In the genomic region with DNA sequence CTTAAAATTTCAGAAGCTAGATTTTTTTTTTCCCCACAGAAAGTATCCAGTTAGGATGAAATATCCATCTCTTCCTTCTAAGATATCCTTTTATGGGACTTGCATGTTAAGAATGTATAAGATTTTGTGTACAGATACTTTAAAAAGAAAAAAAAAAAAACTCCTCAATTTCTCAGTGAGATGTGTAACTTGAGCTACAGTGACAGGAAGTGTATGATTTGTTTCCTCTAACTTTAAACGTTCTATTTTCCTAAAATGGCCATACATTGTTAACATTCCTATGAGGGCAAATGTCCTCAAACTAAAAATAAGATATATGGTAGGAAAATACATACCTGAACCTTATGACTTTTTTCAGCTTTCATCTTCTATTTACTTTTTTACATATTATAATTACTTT, we compare ENCODE assay signal across 18 cellular contexts. TPM values are rescaled to one million over a fixed set of nuclear protein-coding genes. Genes with fewer than 3 reads are reported as not detected.
DNase-seq lines count a peak whose midpoint lies in the region; ATAC-seq and TF ChIP-seq lines count a peak whose summit lies in the region.
"Had no signal": no experiment of that assay in that cellular context is flagged by ENCODE, and none has a peak within 500 bp of the region (broad histone marks: within the 10 kb centered on the region; RNA-seq: fewer than 3 reads in every experiment).

No MANE protein-coding gene starts in this region.

- no peak overlapping the region for H3K9ac ChIP-seq in smooth muscle cell (ENCODE audit: low read depth)

- H3K36me3 Mint-ChIP-seq in T-helper 17 cell (ENCODE audit: low read depth) = no peaks in the 10 kb centered on the region
- H3K36me3 Mint-ChIP-seq: CD4-positive, CD25-positive, alpha-beta regulatory T cell had no signal

- H3K4me3 ChIP-seq in fibroblast of pulmonary artery (replicated peaks; ENCODE audit: low read depth, low read length) (no peak overlapping the region), smooth muscle cell (no peak overlapping the region)
- H3K4me3 ChIP-seq: heart left ventricle had no signal

- no peak for ATAC-seq in T-helper 17 cell
- ATAC-seq in HG03095 (IDR thresholded peaks at IDR 0.05; ENCODE audit: unreplicated experiment) = no peak
- ATAC-seq: heart left ventricle, right cardiac atrium had no signal

- no peaks in the 10 kb centered on the region for H3F3A ChIP-seq in smooth muscle cell (ENCODE audit: low read depth)

- no peaks in the 10 kb centered on the region for H3K36me3 ChIP-seq in smooth muscle cell (ENCODE audit: low read depth)
- H3K36me3 ChIP-seq: heart left ventricle had no signal

- H3K4me2 ChIP-seq in smooth muscle cell = peak overlapping the region; percentile 12

- no peak overlapping the region for H3K27ac ChIP-seq in smooth muscle cell (ENCODE audit: low read depth)
- H3K27ac ChIP-seq: heart left ventricle had no signal

- WGBS in smooth muscle cell (ENCODE audit: low lambda C conversion rate) = 14% methylated on average over 1 of the region's 1 CpG

- no peaks in the 10 kb centered on the region for H3K27me3 ChIP-seq in smooth muscle cell (ENCODE audit: low read depth)
- H3K27me3 ChIP-seq: heart left ventricle had no signal

- TF ChIP-seq CTCF in fibroblast of pulmonary artery (IDR thresholded peaks at IDR 0.05; ENCODE audit: low read length, missing control alignments) (no peak), smooth muscle cell (IDR thresholded peaks at IDR 0.05; ENCODE audit: borderline replicate concordance, insufficient read depth, poor library complexity, severe bottlenecking) (no peak)

- no peaks in the 10 kb centered on the region for H4K20me1 ChIP-seq in smooth muscle cell (ENCODE audit: low read depth)

- peak overlapping the region; percentile 45 for H3K27ac Mint-ChIP-seq in T-helper 17 cell
- H3K27ac Mint-ChIP-seq: activated CD4-positive, alpha-beta T cell treated with anti-CD3 and anti-CD28 coated beads, Interleukin-2, amount 10 ng/mL, durations not matched to agents 24 days and 14 days had no signal

- no peak overlapping the region for H2AFZ ChIP-seq in smooth muscle cell (ENCODE audit: low read depth)

- H3K4me1 ChIP-seq in smooth muscle cell (ENCODE audit: low read depth) = no peaks in the 10 kb centered on the region
- H3K4me1 ChIP-seq: heart left ventricle had no signal

- DNase-seq in GM03348 (ENCODE audit: low spot score) (peak; percentile 6), T-helper 17 cell (no peak), fibroblast of pulmonary artery (ENCODE audit: low read depth) (peak; percentile 43), smooth muscle cell (lab: John Stamatoyannopoulos, UW; ENCODE audit: unreplicated experiment) (no peak), activated gamma-delta T cell (lab: John Stamatoyannopoulos, UW) (no peak)
- no peak for DNase-seq in central memory CD4-positive, alpha-beta T cell
- DNase-seq: activated T-cell treated with anti-CD3 and anti-CD28 coated beads, Interleukin-2, amount 50 U/mL, for 1 hour; CD4-positive, CD25-positive, alpha-beta regulatory T cell; cerebellar nuclear complex; DND-41; heart left ventricle; kidney; midbrain; right cardiac atrium; stimulated activated CD4-positive, alpha-beta T cell treated with anti-CD3 and anti-CD28 coated beads, Interleukin-2, amount 100 ng/mL, for 24 hours; T1000 had no signal

- no peaks in the 10 kb centered on the region for H3K79me2 ChIP-seq in smooth muscle cell (ENCODE audit: low read depth)

- H3K4me1 Mint-ChIP-seq in T-helper 17 cell = peaks cover 3% of the 10 kb centered on the region

- no peak overlapping the region for H3K4me3 Mint-ChIP-seq in T-helper 17 cell
- H3K4me3 Mint-ChIP-seq: activated CD4-positive, alpha-beta T cell treated with anti-CD3 and anti-CD28 coated beads, Interleukin-2, amount 10 ng/mL, durations not matched to agents 24 days and 14 days had no signal

- H3K9me3 ChIP-seq in T-helper 17 cell (ENCODE audit: control insufficient read depth, low read length, poor library complexity, severe bottlenecking) (no peaks in the 10 kb centered on the region), smooth muscle cell (replicated peaks; ENCODE audit: low read depth) (no peaks in the 10 kb centered on the region)
- H3K9me3 ChIP-seq: heart left ventricle had no signal

- H3K27me3 Mint-ChIP-seq in T-helper 17 cell = no peaks in the 10 kb centered on the region
- H3K27me3 Mint-ChIP-seq: activated CD4-positive, alpha-beta T cell treated with anti-CD3 and anti-CD28 coated beads, Interleukin-2, amount 10 ng/mL, durations not matched to agents 24 days and 14 days; CD4-positive, CD25-positive, alpha-beta regulatory T cell had no signal

RNA-seq across cellular contexts. Expression of gene FBXO47, which starts 8.9 kb away (rescaled TPM):
- total RNA-seq in T-helper 17 cell = not detected
- not detected in 2 replicates for total RNA-seq in smooth muscle cell
- not detected in 2 replicates for polyA plus RNA-seq in smooth muscle cell
- total RNA-seq: CD4-positive, CD25-positive, alpha-beta regulatory T cell; kidney; right cardiac atrium had no signal
- polyA plus RNA-seq: CD4-positive, CD25-positive, alpha-beta regulatory T cell; heart left ventricle; right cardiac atrium had no signal

Comparison
In these comparisons a context has a peak if more than half of its experiments do, and no peak if none do; other contexts are left out.
1. DNase-seq: peak in GM03348 (single experiment) and fibroblast of pulmonary artery (single experiment); none in T-helper 17 cell (0 of 3), smooth muscle cell (single experiment), central memory CD4-positive, alpha-beta T cell (single experiment) and activated gamma-delta T cell (single experiment).